Comparison of ENCODE assay signal across 19 cellular contexts in genomic region chr4:108193891-108194672, GRCh38. TPM values are rescaled to one million over a fixed set of nuclear protein-coding genes. Genes with fewer than 3 reads are reported as not detected.
DNase-seq lines count a peak whose midpoint lies in the region; ATAC-seq and TF ChIP-seq lines count a peak whose summit lies in the region.
"Had no signal": no experiment of that assay in that cellular context is flagged by ENCODE, and none has a peak within 500 bp of the region (broad histone marks: within the 10 kb centered on the region; RNA-seq: fewer than 3 reads in every experiment).

No MANE protein-coding gene starts in this region.

- H3K9me3 ChIP-seq in HAP-1 (no peaks in the 10 kb centered on the region), ascending aorta (no peaks in the 10 kb centered on the region), upper lobe of right lung (no peaks in the 10 kb centered on the region)
- H3K9me3 ChIP-seq: adrenal gland, pancreas had no signal

- peak; percentile 39 for DNase-seq in AG08396 (ENCODE audit: low spot score)
- peak; percentile 26 to 34 for DNase-seq in HAP-1 (ENCODE audit: low spot score in 2 of 2)
- no peak for DNase-seq in ascending aorta (ENCODE audit: low spot score in 2 of 2)
- DNase-seq in left colon: no peak
- no peak for DNase-seq in activated CD4-positive, alpha-beta T cell treated with anti-CD3 and anti-CD28 coated beads for 4 hours
- DNase-seq in posterior cingulate gyrus: no peak
- no peak for DNase-seq in upper lobe of right lung
- DNase-seq in foreskin keratinocyte: no peak
- DNase-seq: activated CD4-positive, alpha-beta memory T cell treated with anti-CD3 and anti-CD28 coated beads for 36 hours; activated T-cell treated with anti-CD3 and anti-CD28 coated beads, Interleukin-2, amount 50 U/mL, for 48 hours; adrenal gland; KBM-7; NCI-H1436; NCI-H524; pancreas; stimulated activated CD4-positive, alpha-beta T cell treated with anti-CD3 and anti-CD28 coated beads, Interleukin-12 subunit alpha, Interleukin-12 subunit beta, amount 100 ng/mL, for 4 hours; stimulated activated naive CD8-positive, alpha-beta T cell treated with anti-CD3 and anti-CD28 coated beads, Interleukin-15, Interleukin-2, amounts not matched to agents 100 U/mL and 50 U/mL, for 24 hours had no signal

- H3K27me3 ChIP-seq in HAP-1 (ENCODE audit: low read depth) (no peaks in the 10 kb centered on the region), ascending aorta (no peaks in the 10 kb centered on the region), upper lobe of right lung (no peaks in the 10 kb centered on the region), foreskin keratinocyte (no peaks in the 10 kb centered on the region)
- H3K27me3 ChIP-seq: adrenal gland, pancreas had no signal

- TF ChIP-seq CTCF in ascending aorta (IDR thresholded peaks at IDR 0.05) (no peak), upper lobe of right lung (IDR thresholded peaks at IDR 0.05) (no peak), foreskin keratinocyte (conservative IDR thresholded peaks at IDR 0.05) (no peak)

- H3K4me3 ChIP-seq in HAP-1 (no peak overlapping the region), ascending aorta (no peak overlapping the region), upper lobe of right lung (no peak overlapping the region)
- H3K4me3 ChIP-seq: adrenal gland, pancreas had no signal

- H3K27ac ChIP-seq in ascending aorta: peak overlapping the region; percentile 42 to 47
- H3K27ac ChIP-seq in upper lobe of right lung: no peak overlapping the region
- H3K27ac ChIP-seq in foreskin keratinocyte: no peak overlapping the region
- H3K27ac ChIP-seq: adrenal gland, pancreas had no signal

- intact Hi-C loops in ascending aorta (cut with DNase I) (no loop called here), left colon (cut with DNase I, micrococcal nuclease) (no loop called here), posterior cingulate gyrus (cut with DNase I) (no loop called here), upper lobe of right lung (cut with DNase I) (no loop called here)

- in situ Hi-C loops in HAP-1 (cut with MboI; ENCODE audit: low sequenced_read_pairs): no loop called here

- no peaks in the 10 kb centered on the region for H3K36me3 ChIP-seq in HAP-1 (replicated peaks)
- H3K36me3 ChIP-seq in ascending aorta: no peaks in the 10 kb centered on the region
- H3K36me3 ChIP-seq in upper lobe of right lung: no peaks in the 10 kb centered on the region
- H3K36me3 ChIP-seq: adrenal gland, pancreas had no signal

- peaks cover 26% of the 10 kb centered on the region for H3K4me1 ChIP-seq in HAP-1
- H3K4me1 ChIP-seq in ascending aorta: peaks cover 0 to 8% of the 10 kb centered on the region in 2 donors
- H3K4me1 ChIP-seq in upper lobe of right lung: no peaks in the 10 kb centered on the region
- no peaks in the 10 kb centered on the region for H3K4me1 ChIP-seq in foreskin keratinocyte
- H3K4me1 ChIP-seq: adrenal gland, pancreas had no signal

- ATAC-seq in left colon (peak; percentile 29), upper lobe of right lung (no peak), foreskin keratinocyte (no peak)
- ATAC-seq: Panc1; stimulated activated naive CD8-positive, alpha-beta T cell treated with anti-CD3 and anti-CD28 coated beads, Interleukin-15, Interleukin-2, amounts not matched to agents 100 U/mL and 50 U/mL, for 24 hours had no signal

RNA-seq across cellular contexts. Expression of gene LEF1, which starts 25.4 kb away (rescaled TPM):
- total RNA-seq in ascending aorta: not detected
- total RNA-seq in left colon: 1 to 10 TPM; 1.4 to 2.3 TPM
- 9.1 TPM for total RNA-seq in upper lobe of right lung
- 10.1 and 18.7 TPM in 2 replicates for total RNA-seq in foreskin keratinocyte
- polyA plus RNA-seq in foreskin keratinocyte: 5.7 and 8.2 TPM in 2 replicates
- polyA plus RNA-seq: endothelial cell of umbilical vein had no signal

Comparison
In these comparisons a context has a peak if more than half of its experiments do, and no peak if none do; other contexts are left out.
1. DNase-seq: peak in AG08396 (single experiment) and HAP-1 (2 of 2); none in ascending aorta (0 of 2), left colon (0 of 2), activated CD4-positive, alpha-beta T cell treated with anti-CD3 and anti-CD28 coated beads for 4 hours (0 of 2), posterior cingulate gyrus (0 of 10), upper lobe of right lung (single experiment) and foreskin keratinocyte (0 of 2).
2. H3K27ac ChIP-seq: peak in ascending aorta (2 of 2); none in upper lobe of right lung (single experiment) and foreskin keratinocyte (single experiment).